ENCODE assay signal across 8 cellular contexts in the genomic region with DNA sequence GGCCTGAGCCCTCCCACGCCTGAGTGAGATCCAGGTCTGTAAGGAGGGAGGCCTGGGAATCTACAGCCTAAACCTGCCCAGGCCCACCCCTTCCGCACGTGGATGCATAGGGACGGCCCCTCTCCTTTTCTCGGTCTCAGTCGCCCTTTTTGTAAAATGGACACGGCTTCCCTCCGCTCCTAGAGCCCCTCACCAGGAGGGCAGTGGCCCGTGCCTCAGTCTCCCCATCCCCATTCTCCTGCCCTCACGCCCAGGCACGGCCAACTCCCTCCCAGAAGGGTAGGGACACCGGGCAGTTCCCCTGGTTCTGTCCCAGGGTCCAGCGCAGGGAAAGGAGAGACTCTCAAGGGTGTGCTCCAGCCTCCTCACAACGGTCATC. TPM values are rescaled to one million over a fixed set of nuclear protein-coding genes. Genes with fewer than 3 reads are reported as not detected.
DNase-seq lines count a peak whose midpoint lies in the region; ATAC-seq and TF ChIP-seq lines count a peak whose summit lies in the region.

No MANE protein-coding gene starts in this region.

- TF ChIP-seq POLR2A in tibial nerve (IDR thresholded peaks at IDR 0.05): no peak

- no peak for TF ChIP-seq EP300 in tibial nerve (IDR thresholded peaks at IDR 0.05)

- no peak for DNase-seq in CD4-positive, alpha-beta T cell
- DNase-seq in Karpas-422 (no peak), coronary artery (ENCODE audit: low spot score) (no peak), natural killer cell (no peak), tibial nerve (ENCODE audit: low spot score in 2 of 2) (no peak), colonic mucosa (no peak)
- DNase-seq in stimulated activated CD8-positive, alpha-beta memory T cell treated with anti-CD3 and anti-CD28 coated beads, Interleukin-4, amount 100 ng/mL, for 48 hours: no peak

- TF ChIP-seq CTCF in CD4-positive, alpha-beta T cell (IDR thresholded peaks at IDR 0.05): no peak
- TF ChIP-seq CTCF in coronary artery (IDR thresholded peaks at IDR 0.05) (no peak), natural killer cell (IDR thresholded peaks at IDR 0.05) (no peak), tibial nerve (IDR thresholded peaks at IDR 0.05) (no peak), colonic mucosa (IDR thresholded peaks at IDR 0.05) (no peak)

- H2AFZ ChIP-seq in Karpas-422 (ENCODE audit: low read length): no peak overlapping the region

- no peaks in the 10 kb centered on the region for H3K9me3 Mint-ChIP-seq in CD4-positive, alpha-beta T cell
- H3K9me3 Mint-ChIP-seq in natural killer cell: no peaks in the 10 kb centered on the region

- peak overlapping the region; percentile 49; the same call in 1 of the 2 replicates for H3K4me3 ChIP-seq in Karpas-422 (ENCODE audit: low read length)
- peak overlapping the region; percentile 69 for H3K4me3 ChIP-seq in coronary artery
- H3K4me3 ChIP-seq in tibial nerve: no peak overlapping the region
- H3K4me3 ChIP-seq in colonic mucosa: no peak overlapping the region

- H3K4me1 ChIP-seq in Karpas-422 (ENCODE audit: low read length) (peaks cover 27% of the 10 kb centered on the region), tibial nerve (peaks cover 0 to 32% (median 8%) of the 10 kb centered on the region in 4 donors), colonic mucosa (no peaks in the 10 kb centered on the region)

- H3K9ac ChIP-seq in Karpas-422 (ENCODE audit: low read length): no peak overlapping the region
- no peak overlapping the region for H3K9ac ChIP-seq in colonic mucosa (ENCODE audit: low read depth in 2 of 2, low read length in 2 of 2)

- POLR2A ChIA-PET in CD4-positive, alpha-beta T cell (lab: Charles Lee): no interaction called here

- H3K4me1 Mint-ChIP-seq in CD4-positive, alpha-beta T cell (ENCODE audit: low read depth): peaks cover 11% of the 10 kb centered on the region
- peaks cover 5 to 6% of the 10 kb centered on the region in 2 donors for H3K4me1 Mint-ChIP-seq in natural killer cell

- H3K9me3 ChIP-seq in CD4-positive, alpha-beta T cell (ENCODE audit: control insufficient read depth, low read length): no peaks in the 10 kb centered on the region
- H3K9me3 ChIP-seq in Karpas-422 (ENCODE audit: low read length) (no peaks in the 10 kb centered on the region), tibial nerve (no peaks in the 10 kb centered on the region), colonic mucosa (no peaks in the 10 kb centered on the region)

- H3K9me2 ChIP-seq in Karpas-422 (replicated peaks; ENCODE audit: insufficient read depth, low read length): no peaks in the 10 kb centered on the region

- no peak for ATAC-seq in CD4-positive, alpha-beta T cell (ENCODE audit: poor library complexity)
- ATAC-seq in natural killer cell (no peak), GM18870 (IDR thresholded peaks at IDR 0.05; ENCODE audit: unreplicated experiment) (no peak)

- CTCF ChIA-PET in CD4-positive, alpha-beta T cell (lab: Charles Lee): no interaction called here

- intact Hi-C loops in CD4-positive, alpha-beta T cell (cut with DNase I, micrococcal nuclease): loop anchor here in 1 of 2 experiments (5.0 kb wide), 1 partner anchor 52 kb away; no protein-coding TSS in a partner anchor
- intact Hi-C loops in natural killer cell (cut with micrococcal nuclease): no loop called here
- intact Hi-C loops in colonic mucosa (cut with DNase I): no loop called here

- H3K4me3 Mint-ChIP-seq in CD4-positive, alpha-beta T cell: peak overlapping the region; percentile 67
- H3K4me3 Mint-ChIP-seq in natural killer cell: peak overlapping the region; percentile 77

- no peaks in the 10 kb centered on the region for H4K20me1 ChIP-seq in Karpas-422 (ENCODE audit: insufficient read depth, low read depth, low read length)

- peaks cover 41% of the 10 kb centered on the region for H3K27me3 Mint-ChIP-seq in CD4-positive, alpha-beta T cell
- peaks cover 3 to 7% of the 10 kb centered on the region in 2 donors for H3K27me3 Mint-ChIP-seq in natural killer cell (ENCODE audit: low read depth in 2 of 2)

- H3K36me3 ChIP-seq in Karpas-422 (ENCODE audit: insufficient read depth, low read length): no peaks in the 10 kb centered on the region
- no peaks in the 10 kb centered on the region for H3K36me3 ChIP-seq in tibial nerve
- no peaks in the 10 kb centered on the region for H3K36me3 ChIP-seq in colonic mucosa

- H3K27ac Mint-ChIP-seq in CD4-positive, alpha-beta T cell: no peak overlapping the region
- H3K27ac Mint-ChIP-seq in natural killer cell: peak overlapping the region in 1 of 2 donors; percentile 20

- H3K36me3 Mint-ChIP-seq in CD4-positive, alpha-beta T cell (ENCODE audit: low read depth): no peaks in the 10 kb centered on the region
- no peaks in the 10 kb centered on the region for H3K36me3 Mint-ChIP-seq in natural killer cell

- H3K27ac ChIP-seq in CD4-positive, alpha-beta T cell (ENCODE audit: low read depth, low read length): no peak overlapping the region
- H3K27ac ChIP-seq in Karpas-422 (ENCODE audit: low read length): no peak overlapping the region
- H3K27ac ChIP-seq in coronary artery: no peak overlapping the region
- no peak overlapping the region for H3K27ac ChIP-seq in tibial nerve
- H3K27ac ChIP-seq in colonic mucosa: no peak overlapping the region

- H3K27me3 ChIP-seq in CD4-positive, alpha-beta T cell (ENCODE audit: control insufficient read depth, insufficient read depth, low read length): peaks cover 48% of the 10 kb centered on the region
- no peaks in the 10 kb centered on the region for H3K27me3 ChIP-seq in Karpas-422 (ENCODE audit: low read length)
- H3K27me3 ChIP-seq in tibial nerve: peaks cover 0 to 51% of the 10 kb centered on the region in 2 donors
- no peaks in the 10 kb centered on the region for H3K27me3 ChIP-seq in colonic mucosa

- H3K79me2 ChIP-seq in Karpas-422 (ENCODE audit: low read length): no peaks in the 10 kb centered on the region

- WGBS in tibial nerve, 2 donors: 52 to 63% methylated on average over 14 of the region's 14 CpGs

- H3K4me2 ChIP-seq in Karpas-422 (ENCODE audit: low read depth, low read length, poor library complexity, severe bottlenecking): peak overlapping the region; percentile 42

RNA-seq across cellular contexts. Expression of a gene that starts 48.1 kb away (rescaled TPM):
- total RNA-seq in CD4-positive, alpha-beta T cell: not detected
- 1.2 and 2.0 TPM in 2 replicates for total RNA-seq in Karpas-422 (2014; rRNA removed; shearing (Covaris generic); ENCODE audit: low replicate concordance)
- total RNA-seq in natural killer cell (1 to 10 TPM in 1 of 3 donors, under 1 TPM in 2; 0.07 to 1.4 (median 0.30) TPM), tibial nerve (under 1 TPM; 0.21 to 0.90 (median 0.73) TPM), colonic mucosa (1 to 10 TPM in 1 of 2 donors, under 1 TPM in 1; 0.64 to 1.0 TPM)

Comparison
In these comparisons a context has a peak if more than half of its experiments do, and no peak if none do; other contexts are left out.
1. H3K4me3 ChIP-seq: peak in Karpas-422 (single experiment) and coronary artery (single experiment); none in tibial nerve (0 of 4) and colonic mucosa (single experiment).